Comparison of ENCODE assay signal across 8 cellular contexts in the genomic region with DNA sequence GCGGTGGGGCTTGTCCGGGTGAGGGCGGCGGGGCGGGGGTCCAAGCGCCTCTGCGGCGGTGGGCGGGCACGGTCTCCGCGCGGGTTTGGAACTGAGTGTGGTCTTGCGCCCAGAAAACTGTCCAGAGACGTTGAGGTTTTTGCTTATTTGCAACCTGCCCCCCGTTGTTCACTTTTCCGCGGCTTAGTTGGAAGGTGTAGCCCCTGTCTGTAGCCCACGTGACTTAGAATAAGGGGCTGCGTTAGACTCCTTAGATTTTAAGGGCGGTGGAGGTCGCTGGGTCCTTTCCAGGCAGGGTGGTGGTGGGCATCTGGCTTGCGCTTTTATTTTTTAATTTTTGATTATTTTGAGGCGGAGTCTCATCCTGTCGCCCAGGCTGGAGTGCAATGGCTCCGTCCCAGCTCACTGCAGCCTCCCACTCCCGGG. TPM values are rescaled to one million over a fixed set of nuclear protein-coding genes. Genes with fewer than 3 reads are reported as not detected.
DNase-seq lines count a peak whose midpoint lies in the region; ATAC-seq and TF ChIP-seq lines count a peak whose summit lies in the region.

No MANE protein-coding gene starts in this region.

- peak overlapping the region; percentile 90 for H3K4me2 ChIP-seq in PC-9

- H3K79me2 ChIP-seq in PC-9 (ENCODE audit: low read depth), result peaks cover 40% of the 10 kb centered on the region

- POLR2A ChIA-PET in PC-9 (lab: Charles Lee; ENCODE audit: unreplicated experiment), result no interaction called here

- H3K27ac ChIP-seq in PC-9 (peak overlapping the region; percentile 89), esophagus squamous epithelium (peak overlapping the region; percentile 86 to 94 (median 89))

- no peaks in the 10 kb centered on the region for H3K9me2 ChIP-seq in PC-9 (ENCODE audit: insufficient read depth)

- H2AFZ ChIP-seq in PC-9, result no peak overlapping the region

- ATAC-seq in GM19395 (IDR thresholded peaks at IDR 0.05; ENCODE audit: unreplicated experiment), result peak; percentile 6

- no TSS peak for BruUV-seq in PC-9 (replicated peaks; lab: Mats Ljungman, UMichigan)

- 2% methylated on average over 12 to 14 of the region's 27 CpGs for WGBS in esophagus squamous epithelium, 2 donors

- peaks cover 16% of the 10 kb centered on the region for H3K4me1 ChIP-seq in PC-9 (replicated peaks; ENCODE audit: insufficient read depth)
- H3K4me1 ChIP-seq in esophagus squamous epithelium, result peaks cover 26 to 54% (median 27%) of the 10 kb centered on the region in 3 donors

- no peaks in the 10 kb centered on the region for H3K9me3 ChIP-seq in PC-9 (ENCODE audit: insufficient read depth, low read depth)
- no peaks in the 10 kb centered on the region for H3K9me3 ChIP-seq in esophagus squamous epithelium

- TF ChIP-seq POLR2A in esophagus squamous epithelium (IDR thresholded peaks at IDR 0.05), result no peak

- intact Hi-C loops in PC-9 (cut with micrococcal nuclease; ENCODE audit: unreplicated experiment) (loop anchor here (1.0 kb wide), 1 partner anchor 31 kb away; no protein-coding TSS in a partner anchor), esophagus squamous epithelium (cut with DNase I) (no loop called here)

- peaks cover 10% of the 10 kb centered on the region for H3K36me3 ChIP-seq in PC-9 (ENCODE audit: low read depth)
- peaks cover 31 to 64% (median 34%) of the 10 kb centered on the region in 3 donors for H3K36me3 ChIP-seq in esophagus squamous epithelium

- H4K20me1 ChIP-seq in PC-9 (ENCODE audit: insufficient read depth), result peaks cover 39% of the 10 kb centered on the region

- CTCF ChIA-PET in PC-9 (lab: Charles Lee), result no interaction called here

- DNase-seq in PC-9 (no peak), esophagus squamous epithelium (lab: John Stamatoyannopoulos, UW) (no peak), retina (peak; percentile 37), DMS53 (lab: John Stamatoyannopoulos, UW) (no peak), GOT3 (lab: John Stamatoyannopoulos, UW) (no peak), occipital lobe (lab: John Stamatoyannopoulos, UW) (no peak)
- DNase-seq in stimulated activated CD4-positive, alpha-beta T cell treated with anti-CD3 and anti-CD28 coated beads, Interleukin-1b, Interleukin-23, amount 100 ng/mL, for 48 hours, result no peak

- peaks cover 71% of the 10 kb centered on the region for H3F3A ChIP-seq in PC-9 (ENCODE audit: insufficient read depth, low read depth)

- H3K27me3 ChIP-seq in PC-9 (ENCODE audit: insufficient read depth, low read depth) (no peaks in the 10 kb centered on the region), esophagus squamous epithelium (no peaks in the 10 kb centered on the region)

- no peak for TF ChIP-seq CTCF in PC-9 (conservative IDR thresholded peaks at IDR 0.05)
- no peak for TF ChIP-seq CTCF in esophagus squamous epithelium (IDR thresholded peaks at IDR 0.05)

- peak overlapping the region; percentile 76 for H3K4me3 ChIP-seq in PC-9
- peak overlapping the region; percentile 67 to 95 (median 90) for H3K4me3 ChIP-seq in esophagus squamous epithelium

RNA-seq across cellular contexts. Expression of a gene that starts 0.8 kb away (rescaled TPM):
- total RNA-seq in PC-9 (2021) (967 and 1,004 TPM in 2 replicates), esophagus squamous epithelium (1,000 to 10,000 TPM; 2,502 to 3,774 (median 3,129) TPM), occipital lobe (252 TPM)

RNA-seq across cellular contexts. Expression of a gene that starts 11.0 kb away (rescaled TPM):
- total RNA-seq in PC-9 (2021), result 1.6 and 2.7 TPM in 2 replicates
- total RNA-seq in esophagus squamous epithelium, result under 1 TPM in 1 of 4 donors, not detected in 3; under 0.01 TPM
- total RNA-seq in occipital lobe, result 141 TPM

RNA-seq across cellular contexts. Expression of a gene that starts 31.6 kb away (rescaled TPM):
- 122 and 144 TPM in 2 replicates for total RNA-seq in PC-9 (2021)
- total RNA-seq in esophagus squamous epithelium, result 10 to 100 TPM; 60.2 to 76.0 (median 69.0) TPM
- 35.7 TPM for total RNA-seq in occipital lobe

RNA-seq across cellular contexts. Expression of a gene that starts 37.6 kb away (rescaled TPM):
- 27.3 and 30.9 TPM in 2 replicates for total RNA-seq in PC-9 (2021)
- 10 to 100 TPM in 3 of 4 donors, 1 to 10 TPM in 1; 2.4 to 40.0 (median 13.1) TPM for total RNA-seq in esophagus squamous epithelium
- 16.7 TPM for total RNA-seq in occipital lobe

RNA-seq across cellular contexts. Expression of a gene that starts 40.1 kb away (rescaled TPM):
- total RNA-seq in PC-9 (2021) (28.0 and 31.2 TPM in 2 replicates), esophagus squamous epithelium (10 to 100 TPM; 17.8 to 24.5 (median 23.0) TPM), occipital lobe (18.6 TPM)

Comparison
In these comparisons a context has a peak if more than half of its experiments do, and no peak if none do; other contexts are left out.
1. RNA of a gene that starts 11.0 kb away (total RNA-seq): 141 TPM in occipital lobe (single experiment); 1.6 to 2.7 TPM in PC-9 and under 0.01 TPM in esophagus squamous epithelium; every median in the first group is over 10 times any median in the second.